ENCODE assay signal across 20 cellular contexts in genomic region chr1:235893840-235894239, GRCh38. TPM values are rescaled to one million over a fixed set of nuclear protein-coding genes. Genes with fewer than 3 reads are reported as not detected.
DNase-seq lines count a peak whose midpoint lies in the region; ATAC-seq and TF ChIP-seq lines count a peak whose summit lies in the region.
"Had no signal": no experiment of that assay in that cellular context is flagged by ENCODE, and none has a peak within 500 bp of the region (broad histone marks: within the 10 kb centered on the region; RNA-seq: fewer than 3 reads in every experiment).

No MANE protein-coding gene starts in this region.

- no peak overlapping the region for H2AFZ ChIP-seq in hepatocyte

- H4K20me1 ChIP-seq in hepatocyte (ENCODE audit: insufficient read depth, poor library complexity, severe bottlenecking), result no peaks in the 10 kb centered on the region

- no peaks in the 10 kb centered on the region for H3K27me3 ChIP-seq in hepatocyte
- no peaks in the 10 kb centered on the region for H3K27me3 ChIP-seq in mucosa of rectum (ENCODE audit: control insufficient read depth in 2 of 2, insufficient read depth in 2 of 2, low read length in 2 of 2)
- no peaks in the 10 kb centered on the region for H3K27me3 ChIP-seq in transverse colon
- H3K27me3 ChIP-seq: MG63, SJSA1 had no signal

- no peaks in the 10 kb centered on the region for H3K9me3 ChIP-seq in hepatocyte (ENCODE audit: low read depth)
- no peaks in the 10 kb centered on the region for H3K9me3 ChIP-seq in mucosa of rectum (ENCODE audit: control insufficient read depth in 2 of 2, low read length in 2 of 2)
- H3K9me3 ChIP-seq in transverse colon, result no peaks in the 10 kb centered on the region
- H3K9me3 ChIP-seq: MG63, SJSA1 had no signal

- H3K36me3 ChIP-seq in hepatocyte (replicated peaks; ENCODE audit: insufficient read depth, low read depth), result no peaks in the 10 kb centered on the region
- no peaks in the 10 kb centered on the region for H3K36me3 ChIP-seq in mucosa of rectum (ENCODE audit: control insufficient read depth in 2 of 2, insufficient read depth in 2 of 2, low read length in 2 of 2)
- H3K36me3 ChIP-seq in transverse colon, result no peaks in the 10 kb centered on the region
- H3K36me3 ChIP-seq: MG63, SJSA1 had no signal

- no peaks in the 10 kb centered on the region for H3K9me2 ChIP-seq in hepatocyte (replicated peaks; ENCODE audit: insufficient read depth)

- TF ChIP-seq CTCF in hepatocyte (IDR thresholded peaks at IDR 0.05; ENCODE audit: poor library complexity), result no peak
- TF ChIP-seq CTCF in transverse colon (IDR thresholded peaks at IDR 0.05), result no peak

- intact Hi-C loops in transverse colon (cut with DNase I; ENCODE audit: low total_unique reads), result no loop called here

- no peak for ATAC-seq in GM21515 (IDR thresholded peaks at IDR 0.05; ENCODE audit: unreplicated experiment)

- no peaks in the 10 kb centered on the region for H3K79me2 ChIP-seq in hepatocyte

- in situ Hi-C loops in transverse colon (cut with MboI; ENCODE audit: low pct_ligation_motif_present in 1 of 4, low pct_unique_long_range_greater_than_20kb in 1 of 4, low sequenced_read_pairs in 3 of 4), result no loop called here

- DNase-seq in HuH-7 (ENCODE audit: low spot score) (peak; percentile 33), hepatocyte (ENCODE audit: low spot score) (peak; percentile 19), transverse colon (peak; percentile 37), hippocampal formation (lab: John Stamatoyannopoulos, UW) (no peak), NCI-H2029 (lab: John Stamatoyannopoulos, UW) (no peak), NCI-H1417 treated with DMSO at 0.1 percent for 48 hours (lab: John Stamatoyannopoulos, UW) (no peak)
- DNase-seq: ACHN, DMS 273 treated with DMSO at 0.1 percent for 48 hours, H7, HFFc6, Karpas-422, MG63, NCI-H1048, NCI-H2081 treated with DMSO at 0.1 percent for 48 hours, NCI-H2227 treated with DMSO at 0.1 percent for 48 hours, NCI-H524 treated with DMSO at 0.1 percent for 48 hours had no signal

- H3K4me1 ChIP-seq in hepatocyte (ENCODE audit: insufficient read depth) (peaks cover 3% of the 10 kb centered on the region), mucosa of rectum (ENCODE audit: control insufficient read depth in 2 of 2, insufficient read depth in 2 of 2, low read length in 2 of 2) (peaks cover 7 to 11% of the 10 kb centered on the region in 2 donors), transverse colon (peaks cover 0 to 18% (median 8%) of the 10 kb centered on the region in 4 donors)

- no peak overlapping the region for H3K4me3 ChIP-seq in hepatocyte
- H3K4me3 ChIP-seq in mucosa of rectum (ENCODE audit: low read length in 2 of 2), result peak overlapping the region; percentile 13 to 18
- no peak overlapping the region for H3K4me3 ChIP-seq in transverse colon
- H3K4me3 ChIP-seq: MG63, SJSA1 had no signal

- TF ChIP-seq POLR2A in transverse colon (IDR thresholded peaks at IDR 0.05), result no peak

- H3K27ac ChIP-seq in hepatocyte, result peak overlapping the region; percentile 30
- H3K27ac ChIP-seq in mucosa of rectum (ENCODE audit: low read depth in 2 of 2, low read length in 2 of 2), result no peak overlapping the region
- H3K27ac ChIP-seq in transverse colon, result peak overlapping the region in 1 of 4 donors; percentile 22
- H3K27ac ChIP-seq: C4-2B, SJSA1 had no signal

- H3K4me2 ChIP-seq in hepatocyte, result no peak overlapping the region

- WGBS in hepatocyte (ENCODE audit: low lambda C conversion rate, missing lambda C conversion rate), result 82% methylated on average over 2 of the region's 2 CpGs
- 56 to 64% methylated on average over 2 of the region's 2 CpGs for WGBS in transverse colon (ENCODE audit: low coverage in 1 of 2), 2 donors

- TF ChIP-seq EP300 in transverse colon (IDR thresholded peaks at IDR 0.05; ENCODE audit: low read depth), result no peak

- H3K9ac ChIP-seq in mucosa of rectum (ENCODE audit: low read depth in 1 of 2, low read length in 2 of 2), result no peak overlapping the region

RNA-seq across cellular contexts. Expression of gene LYST, which starts 27.1 kb away (rescaled TPM):
- 6.1 and 6.2 TPM in 2 replicates for total RNA-seq in hepatocyte
- 3.0 and 3.5 TPM in 2 replicates for polyA plus RNA-seq in hepatocyte
- 10 to 100 TPM; 22.8 to 46.7 (median 32.1) TPM for total RNA-seq in transverse colon

Comparison
In these comparisons a context has a peak if more than half of its experiments do, and no peak if none do; other contexts are left out.
1. DNase-seq: peak in HuH-7 (single experiment), hepatocyte (single experiment) and transverse colon (single experiment); none in hippocampal formation (0 of 2), NCI-H2029 (single experiment) and NCI-H1417 treated with DMSO at 0.1 percent for 48 hours (single experiment).
2. H3K4me3 ChIP-seq: peak in mucosa of rectum (2 of 2); none in hepatocyte (single experiment) and transverse colon (0 of 4).